ENCODE assay signal across 15 cellular contexts in the genomic region with DNA sequence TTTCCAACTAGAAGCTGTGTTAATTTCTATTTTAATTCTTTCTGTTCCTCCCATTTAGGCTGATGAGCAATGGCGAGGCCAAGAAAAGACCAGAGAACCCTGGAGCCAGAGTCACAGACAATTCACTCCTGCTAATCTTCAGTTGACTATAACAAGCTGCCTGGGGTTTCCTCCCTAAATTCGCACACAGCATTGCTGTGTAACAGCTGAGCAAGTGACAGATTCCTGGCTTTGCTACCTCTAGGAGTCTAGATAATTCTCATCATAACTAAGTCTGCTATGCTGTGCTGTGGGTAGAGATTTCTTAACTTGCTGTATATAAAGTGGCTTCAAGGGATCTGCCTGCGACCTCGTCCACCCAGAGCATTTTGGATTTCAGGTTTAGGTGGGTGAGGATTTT.
DNase-seq lines count a peak whose midpoint lies in the region; ATAC-seq and TF ChIP-seq lines count a peak whose summit lies in the region.
"Had no signal": no experiment of that assay in that cellular context is flagged by ENCODE, and none has a peak within 500 bp of the region (broad histone marks: within the 10 kb centered on the region; RNA-seq: fewer than 3 reads in every experiment).

No MANE protein-coding gene starts in this region.

- peak overlapping the region; percentile 56 for H3K27ac Mint-ChIP-seq in memory B cell
- H3K27ac Mint-ChIP-seq: HFFc6 had no signal

- H3K9me3 ChIP-seq in heart left ventricle = no peaks in the 10 kb centered on the region
- H3K9me3 ChIP-seq: BLaER1 treated with 17β-estradiol and CSF1 and Interleukin-3, amounts not matched to agents 10 nM and 100 nM had no signal

- H3K27me3 ChIP-seq in H7 (ENCODE audit: control insufficient read depth, insufficient read depth, low read length) (no peaks in the 10 kb centered on the region), heart left ventricle (no peaks in the 10 kb centered on the region)
- H3K27me3 ChIP-seq: BLaER1 treated with 17β-estradiol and CSF1 and Interleukin-3, amounts not matched to agents 10 nM and 100 nM had no signal

- no peaks in the 10 kb centered on the region for H3K9me3 Mint-ChIP-seq in memory B cell
- H3K9me3 Mint-ChIP-seq in activated T-cell treated with anti-CD3 and anti-CD28 coated beads, Interleukin-2, amount 50 U/mL, for 4 hours = no peaks in the 10 kb centered on the region
- H3K9me3 Mint-ChIP-seq: CD4-positive, CD25-positive, alpha-beta regulatory T cell; HFFc6 had no signal

- H3K4me3 ChIP-seq in H7 (ENCODE audit: insufficient read depth, low read depth, low read length) (no peak overlapping the region), heart left ventricle (no peak overlapping the region)
- H3K4me3 ChIP-seq: BLaER1 treated with 17β-estradiol and CSF1 and Interleukin-3, amounts not matched to agents 10 nM and 100 nM had no signal

- peaks cover 0 to 46% (median 22%) of the 10 kb centered on the region in 12 donors for H3K4me1 ChIP-seq in heart left ventricle

- H3K4me3 Mint-ChIP-seq in memory B cell = no peak overlapping the region
- H3K4me3 Mint-ChIP-seq in activated T-cell treated with anti-CD3 and anti-CD28 coated beads, Interleukin-2, amount 50 U/mL, for 4 hours = no peak overlapping the region
- H3K4me3 Mint-ChIP-seq: CD4-positive, CD25-positive, alpha-beta regulatory T cell; HFFc6 had no signal

- no peaks in the 10 kb centered on the region for H3K36me3 ChIP-seq in H7 (replicated peaks; ENCODE audit: control insufficient read depth, insufficient read depth, low read length)
- H3K36me3 ChIP-seq in heart left ventricle = no peaks in the 10 kb centered on the region

- no peak for TF ChIP-seq CTCF in heart left ventricle (IDR thresholded peaks at IDR 0.05)
- no peak for TF ChIP-seq CTCF in omental fat pad (IDR thresholded peaks at IDR 0.05)

- ATAC-seq in heart left ventricle = peak in 3 of 4 donors; percentile 51 to 59 (median 57)
- no peak for ATAC-seq in memory B cell (ENCODE audit: low read depth)
- peak; percentile 37 for ATAC-seq in omental fat pad (ENCODE audit: low FRiP score)
- no peak for ATAC-seq in GM21367 (IDR thresholded peaks at IDR 0.05; ENCODE audit: unreplicated experiment)
- ATAC-seq in activated T-cell treated with anti-CD3 and anti-CD28 coated beads, Interleukin-2, amount 50 U/mL, for 4 hours = no peak
- ATAC-seq: HepG2 had no signal

- intact Hi-C loops in heart left ventricle (cut with DNase I) = no loop called here

- peak overlapping the region in 1 of 12 donors; percentile 36 for H3K27ac ChIP-seq in heart left ventricle
- H3K27ac ChIP-seq: BLaER1 treated with 17β-estradiol and CSF1 and Interleukin-3, amounts not matched to agents 10 nM and 100 nM had no signal

- no peaks in the 10 kb centered on the region for H3K27me3 Mint-ChIP-seq in memory B cell
- H3K27me3 Mint-ChIP-seq in activated T-cell treated with anti-CD3 and anti-CD28 coated beads, Interleukin-2, amount 50 U/mL, for 4 hours (ENCODE audit: low read depth) = no peaks in the 10 kb centered on the region
- H3K27me3 Mint-ChIP-seq: CD4-positive, CD25-positive, alpha-beta regulatory T cell had no signal

- DNase-seq in H7 (peak; percentile 5), heart left ventricle (no peak), memory B cell (ENCODE audit: low spot score in 2 of 2) (no peak), omental fat pad (ENCODE audit: low spot score) (no peak), COLO668 (lab: John Stamatoyannopoulos, UW; ENCODE audit: unreplicated experiment) (no peak), Kasumi-1 (lab: John Stamatoyannopoulos, UW) (no peak)
- no peak for DNase-seq in activated T-cell treated with anti-CD3 and anti-CD28 coated beads, Interleukin-2, amount 50 U/mL, for 4 hours
- DNase-seq: ACHN; CD4-positive, CD25-positive, alpha-beta regulatory T cell; DMS79; HCEC 1CT; HFFc6 had no signal

- H3K36me3 Mint-ChIP-seq in memory B cell = peaks cover 19% of the 10 kb centered on the region
- H3K36me3 Mint-ChIP-seq in activated T-cell treated with anti-CD3 and anti-CD28 coated beads, Interleukin-2, amount 50 U/mL, for 4 hours (ENCODE audit: insufficient read depth) = no peaks in the 10 kb centered on the region

- TF ChIP-seq POLR2A in heart left ventricle (IDR thresholded peaks at IDR 0.05) = no peak

- 53 to 62% (median 57%) methylated on average over 3 to 4 of the region's 4 CpGs for WGBS in heart left ventricle, 4 donors

- peaks cover 6% of the 10 kb centered on the region for H3K4me1 Mint-ChIP-seq in memory B cell
- no peaks in the 10 kb centered on the region for H3K4me1 Mint-ChIP-seq in activated T-cell treated with anti-CD3 and anti-CD28 coated beads, Interleukin-2, amount 50 U/mL, for 4 hours (ENCODE audit: low read depth)
- H3K4me1 Mint-ChIP-seq: CD4-positive, CD25-positive, alpha-beta regulatory T cell had no signal

Comparison
In these comparisons a context has a peak if more than half of its experiments do, and no peak if none do; other contexts are left out.
1. ATAC-seq: peak in heart left ventricle (3 of 4) and omental fat pad (single experiment); none in memory B cell (single experiment), GM21367 (single experiment) and activated T-cell treated with anti-CD3 and anti-CD28 coated beads, Interleukin-2, amount 50 U/mL, for 4 hours (0 of 2).